ENCODE assay signal across 8 cellular contexts in genomic region chr1:63321788-63322247, GRCh38. TPM values are rescaled to one million over a fixed set of nuclear protein-coding genes. Genes with fewer than 3 reads are reported as not detected.
DNase-seq lines count a peak whose midpoint lies in the region; ATAC-seq lines count a peak whose summit lies in the region.

No MANE protein-coding gene starts in this region.

- H3K36me3 Mint-ChIP-seq in activated naive CD8-positive, alpha-beta T cell treated with anti-CD3 and anti-CD28 coated beads, Interleukin-2, amount 10 ng/mL, durations not matched to agents 7 days and 5 days, result peaks cover 11% of the 10 kb centered on the region

- peak overlapping the region; percentile 52; the same call in 1 of the 2 replicates for H3K4me3 ChIP-seq in BLaER1
- H3K4me3 ChIP-seq in HAP-1, result peak overlapping the region; percentile 46
- no peak overlapping the region for H3K4me3 ChIP-seq in mesendoderm (ENCODE audit: low read length)

- H3K27ac Mint-ChIP-seq in activated naive CD8-positive, alpha-beta T cell treated with anti-CD3 and anti-CD28 coated beads, Interleukin-2, amount 10 ng/mL, durations not matched to agents 7 days and 5 days, result peak overlapping the region; percentile 67

- no peak overlapping the region for H2BK15ac ChIP-seq in mesendoderm (replicated peaks; ENCODE audit: low read depth)

- H3K4ac ChIP-seq in mesendoderm (ENCODE audit: low read depth, low read length), result no peak overlapping the region

- H3K79me1 ChIP-seq in mesendoderm (ENCODE audit: low read length), result no peaks in the 10 kb centered on the region

- H3K23ac ChIP-seq in mesendoderm (ENCODE audit: low read length), result no peak overlapping the region

- H3K9ac ChIP-seq in BLaER1 (no peak overlapping the region), mesendoderm (ENCODE audit: low read length) (peak overlapping the region; percentile 34)

- H3K4me2 ChIP-seq in BLaER1 (peak overlapping the region; percentile 30; the same call in 1 of the 2 replicates), mesendoderm (ENCODE audit: low read length) (peak overlapping the region; percentile 55)

- H3K56ac ChIP-seq in mesendoderm (ENCODE audit: low read length), result peak overlapping the region; percentile 50

- H3K9me3 ChIP-seq in BLaER1 (peaks cover 77% of the 10 kb centered on the region), HAP-1 (no peaks in the 10 kb centered on the region)

- in situ Hi-C loops in HAP-1 (cut with MboI; ENCODE audit: low sequenced_read_pairs), result no loop called here

- H4K8ac ChIP-seq in mesendoderm (ENCODE audit: low read depth, low read length), result no peak overlapping the region

- no peak overlapping the region for H4K5ac ChIP-seq in mesendoderm (ENCODE audit: low read length)

- H3K27me3 ChIP-seq in BLaER1 (peaks cover 100% of the 10 kb centered on the region), HAP-1 (ENCODE audit: low read depth) (no peaks in the 10 kb centered on the region; the same call in 1 of the 2 replicates), mesendoderm (ENCODE audit: insufficient read depth, low read length, poor library complexity) (peaks cover 59% of the 10 kb centered on the region)

- H3K36me3 ChIP-seq in BLaER1 (no peaks in the 10 kb centered on the region), HAP-1 (replicated peaks) (no peaks in the 10 kb centered on the region), mesendoderm (ENCODE audit: control insufficient read depth, insufficient read depth, low read length) (no peaks in the 10 kb centered on the region)

- peak overlapping the region; percentile 46 for H3K18ac ChIP-seq in mesendoderm (ENCODE audit: low read length)

- POLR2A ChIA-PET in activated naive CD8-positive, alpha-beta T cell treated with anti-CD3 and anti-CD28 coated beads, Interleukin-2, amount 10 ng/mL, durations not matched to agents 7 days and 5 days (lab: Charles Lee), result no interaction called here

- peaks cover 68% of the 10 kb centered on the region for H4K20me1 ChIP-seq in BLaER1

- peak overlapping the region; percentile 67 for H3K4me3 Mint-ChIP-seq in activated naive CD8-positive, alpha-beta T cell treated with anti-CD3 and anti-CD28 coated beads, Interleukin-2, amount 10 ng/mL, durations not matched to agents 7 days and 5 days

- no peak overlapping the region for H2BK120ac ChIP-seq in mesendoderm (ENCODE audit: low read depth, low read length)

- no peak for DNase-seq in HAP-1 (ENCODE audit: low spot score in 2 of 2)
- DNase-seq in activated naive CD8-positive, alpha-beta T cell treated with anti-CD3 and anti-CD28 coated beads, Interleukin-2, amount 10 ng/mL, durations not matched to agents 7 days and 5 days, result peak; percentile 27
- peak; percentile 69 for DNase-seq in mesendoderm
- no peak for DNase-seq in kidney glomerular epithelial cell (lab: John Stamatoyannopoulos, UW)
- no peak for DNase-seq in stimulated activated CD4-positive, alpha-beta T cell treated with anti-CD3 and anti-CD28 coated beads, Interleukin-4, amount 100 ng/mL, for 24 hours
- no peak for DNase-seq in activated CD4-positive, alpha-beta T cell treated with anti-CD3 and anti-CD28 coated beads, Interleukin-2, amount 50 U/mL, for 4 hours

- H3K27ac ChIP-seq in BLaER1 (no peak overlapping the region), mesendoderm (ENCODE audit: low read depth, low read length) (no peak overlapping the region)

- no peak for ATAC-seq in activated naive CD8-positive, alpha-beta T cell treated with anti-CD3 and anti-CD28 coated beads, Interleukin-2, amount 10 ng/mL, durations not matched to agents 7 days and 5 days (ENCODE audit: low read depth)
- ATAC-seq in GM21723 (IDR thresholded peaks at IDR 0.05; ENCODE audit: unreplicated experiment), result no peak

- peaks cover 36% of the 10 kb centered on the region for H3K4me1 Mint-ChIP-seq in activated naive CD8-positive, alpha-beta T cell treated with anti-CD3 and anti-CD28 coated beads, Interleukin-2, amount 10 ng/mL, durations not matched to agents 7 days and 5 days

- no peak overlapping the region for H2AK5ac ChIP-seq in mesendoderm (ENCODE audit: low read length)

- peaks cover 73% of the 10 kb centered on the region for H3K27me3 Mint-ChIP-seq in activated naive CD8-positive, alpha-beta T cell treated with anti-CD3 and anti-CD28 coated beads, Interleukin-2, amount 10 ng/mL, durations not matched to agents 7 days and 5 days

- no peak overlapping the region for H2BK5ac ChIP-seq in mesendoderm (ENCODE audit: low read length)

- H3K79me2 ChIP-seq in mesendoderm (ENCODE audit: control insufficient read depth, insufficient read depth, low read length), result no peaks in the 10 kb centered on the region

- peaks cover 7% of the 10 kb centered on the region for H3K9me3 Mint-ChIP-seq in activated naive CD8-positive, alpha-beta T cell treated with anti-CD3 and anti-CD28 coated beads, Interleukin-2, amount 10 ng/mL, durations not matched to agents 7 days and 5 days

- no CpG with 5 or more reads among the region's 18 CpGs for WGBS in mesendoderm (ENCODE audit: extremely low coverage, insufficient coverage, low lambda C conversion rate)

- H3K4me1 ChIP-seq in BLaER1 (no peaks in the 10 kb centered on the region), HAP-1 (peaks cover 5% of the 10 kb centered on the region), mesendoderm (ENCODE audit: control insufficient read depth, low read depth, low read length) (peaks cover 2% of the 10 kb centered on the region)

RNA-seq across cellular contexts. Expression of gene FOXD3, which starts 0.5 kb away (rescaled TPM):
- not detected for total RNA-seq in activated naive CD8-positive, alpha-beta T cell treated with anti-CD3 and anti-CD28 coated beads, Interleukin-2, amount 10 ng/mL, durations not matched to agents 7 days and 5 days
- polyA plus RNA-seq in mesendoderm (2013, experiment 1 of 2), result 2.7 TPM
- 3.4 TPM for polyA plus RNA-seq in mesendoderm (2013, experiment 2 of 2)

RNA-seq across cellular contexts. Expression of gene ALG6, which starts 45.6 kb away (rescaled TPM):
- total RNA-seq in activated naive CD8-positive, alpha-beta T cell treated with anti-CD3 and anti-CD28 coated beads, Interleukin-2, amount 10 ng/mL, durations not matched to agents 7 days and 5 days, result 10 to 100 TPM; 23.0 to 25.7 TPM
- polyA plus RNA-seq in mesendoderm (2013, experiment 1 of 2), result 11.1 TPM
- polyA plus RNA-seq in mesendoderm (2013, experiment 2 of 2), result 10.5 TPM

Comparison
In these comparisons a context has a peak if more than half of its experiments do, and no peak if none do; other contexts are left out.
1. DNase-seq: peak in activated naive CD8-positive, alpha-beta T cell treated with anti-CD3 and anti-CD28 coated beads, Interleukin-2, amount 10 ng/mL, durations not matched to agents 7 days and 5 days (single experiment) and mesendoderm (single experiment); none in HAP-1 (0 of 2), kidney glomerular epithelial cell (single experiment), stimulated activated CD4-positive, alpha-beta T cell treated with anti-CD3 and anti-CD28 coated beads, Interleukin-4, amount 100 ng/mL, for 24 hours (single experiment) and activated CD4-positive, alpha-beta T cell treated with anti-CD3 and anti-CD28 coated beads, Interleukin-2, amount 50 U/mL, for 4 hours (0 of 2).